8 cellular contexts compared by ENCODE assay signal in the genomic region with DNA sequence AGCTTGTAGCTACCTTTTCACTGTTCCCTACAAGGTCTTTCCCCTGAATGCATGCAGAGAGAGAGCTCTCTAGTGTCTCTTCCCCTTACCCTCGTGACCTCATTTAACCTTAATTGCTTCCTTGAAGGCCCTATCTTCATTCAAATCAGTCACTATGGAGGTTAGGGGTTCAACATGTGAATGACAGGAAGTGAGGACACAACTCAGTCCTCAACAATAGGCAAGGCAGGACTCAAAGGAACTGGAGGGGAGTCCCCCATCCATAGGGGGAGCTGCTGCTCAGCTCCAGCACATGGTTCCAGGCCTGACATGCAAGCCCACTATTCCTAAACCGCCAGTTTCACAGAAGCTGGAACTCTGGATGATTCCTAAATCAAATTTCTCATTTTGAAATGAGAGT. TPM values are rescaled to one million over a fixed set of nuclear protein-coding genes. Genes with fewer than 3 reads are reported as not detected.
DNase-seq lines count a peak whose midpoint lies in the region; ATAC-seq, FAIRE-seq and TF ChIP-seq lines count a peak whose summit lies in the region.

No MANE protein-coding gene starts in this region.

- H3K27me3 ChIP-seq in tibial artery (no peaks in the 10 kb centered on the region), pancreas (no peaks in the 10 kb centered on the region)

- TF ChIP-seq CTCF in AG04449 (IDR thresholded peaks at IDR 0.05; ENCODE audit: insufficient read depth, low read length, missing control alignments), result peak; percentile 27
- TF ChIP-seq CTCF in GM12874 (IDR thresholded peaks at IDR 0.05; ENCODE audit: insufficient read depth, low read depth, low read length), result peak; percentile 39
- TF ChIP-seq CTCF in cardiac fibroblast (IDR thresholded peaks at IDR 0.05; ENCODE audit: low read depth, low read length), result peak; percentile 19
- TF ChIP-seq CTCF in tibial artery (IDR thresholded peaks at IDR 0.05), result no peak
- TF ChIP-seq CTCF in pancreas (IDR thresholded peaks at IDR 0.05), result no peak

- intact Hi-C loops in tibial artery (cut with DNase I; ENCODE audit: low total_unique reads) (loop anchor here (10.0 kb wide), 1 partner anchor 157 kb away; no protein-coding TSS in a partner anchor), pancreas (cut with DNase I) (loop anchor here in 2 of 3 donors (5.0 to 10.0 kb wide), 2 partner anchors 157 to 320 kb away; no protein-coding TSS in a partner anchor)

- peak overlapping the region; percentile 92 to 96 for H3K27ac ChIP-seq in tibial artery
- no peak overlapping the region for H3K27ac ChIP-seq in pancreas

- CTCF ChIA-PET in AG04449 (lab: Yijun Ruan, JAX), result interaction anchor here (0.9 to 7.4 kb wide), 8 partner anchors 9 to 340 kb away, joined by 3 to 127 read pairs (median 5); a partner anchor contains a TSS

- POLR2A ChIA-PET in AG04449 (lab: Yijun Ruan, JAX), result no interaction called here

- FAIRE-seq in urothelium cell line (lab: Jason Lieb, UNC) (no peak), pancreas (lab: Jason Lieb, UNC) (no peak)

- ATAC-seq in pancreas, result no peak

- WGBS in pancreas, 2 donors, result 67 to 73% methylated on average over 2 of the region's 2 CpGs

- no peak for DNase-seq in AG04449 (ENCODE audit: low read depth, low spot score)
- peak; percentile 42 for DNase-seq in LHCN-M2 (ENCODE audit: low read depth)
- DNase-seq in cardiac fibroblast (ENCODE audit: low read depth in 2 of 2), result peak; percentile 27 to 29
- no peak for DNase-seq in tibial artery
- DNase-seq in urothelium cell line (ENCODE audit: low spot score), result no peak
- DNase-seq in anterior cingulate cortex (lab: John Stamatoyannopoulos, UW), result no peak
- DNase-seq in pancreas, result no peak

- H3K9me3 ChIP-seq in tibial artery, result no peaks in the 10 kb centered on the region
- H3K9me3 ChIP-seq in pancreas, result no peaks in the 10 kb centered on the region

- peaks cover 0 to 23% (median 18%) of the 10 kb centered on the region in 4 donors for H3K4me1 ChIP-seq in tibial artery
- H3K4me1 ChIP-seq in pancreas, result peaks cover 0 to 6% (median 0%) of the 10 kb centered on the region in 3 donors

- H3K4me3 ChIP-seq in AG04449 (ENCODE audit: low read depth, low read length), result no peak overlapping the region
- H3K4me3 ChIP-seq in cardiac fibroblast (replicated peaks in 1 of 2; ENCODE audit: low read depth in 2 of 2, low read length in 2 of 2), result no peak overlapping the region
- H3K4me3 ChIP-seq in tibial artery, result no peak overlapping the region
- no peak overlapping the region for H3K4me3 ChIP-seq in pancreas

- no peaks in the 10 kb centered on the region for H3K36me3 ChIP-seq in tibial artery
- H3K36me3 ChIP-seq in pancreas, result no peaks in the 10 kb centered on the region

RNA-seq across cellular contexts. Expression of a gene that starts 33.8 kb away (rescaled TPM):
- total RNA-seq in LHCN-M2 (2014; rRNA removed) (20.2 and 35.2 TPM in 2 replicates), pancreas (10 to 100 TPM; 21.5 to 29.1 (median 22.6) TPM)
- polyA plus RNA-seq in LHCN-M2 (2012), result 53.5 TPM
- polyA plus RNA-seq in pancreas, result 10 to 100 TPM; 22.3 to 37.8 TPM

Comparison
In these comparisons a context has a peak if more than half of its experiments do, and no peak if none do; other contexts are left out.
1. DNase-seq: peak in LHCN-M2 (single experiment) and cardiac fibroblast (2 of 2); none in AG04449 (single experiment), tibial artery (0 of 2), urothelium cell line (single experiment), anterior cingulate cortex (0 of 58) and pancreas (0 of 6).
2. CTCF ChIP-seq: peak in AG04449 (single experiment), GM12874 (single experiment) and cardiac fibroblast (single experiment); none in tibial artery (0 of 2) and pancreas (0 of 4).
3. H3K27ac ChIP-seq: peak in tibial artery (2 of 2); none in pancreas (0 of 4).